Comparison of ENCODE assay signal across 17 cellular contexts in the genomic region with DNA sequence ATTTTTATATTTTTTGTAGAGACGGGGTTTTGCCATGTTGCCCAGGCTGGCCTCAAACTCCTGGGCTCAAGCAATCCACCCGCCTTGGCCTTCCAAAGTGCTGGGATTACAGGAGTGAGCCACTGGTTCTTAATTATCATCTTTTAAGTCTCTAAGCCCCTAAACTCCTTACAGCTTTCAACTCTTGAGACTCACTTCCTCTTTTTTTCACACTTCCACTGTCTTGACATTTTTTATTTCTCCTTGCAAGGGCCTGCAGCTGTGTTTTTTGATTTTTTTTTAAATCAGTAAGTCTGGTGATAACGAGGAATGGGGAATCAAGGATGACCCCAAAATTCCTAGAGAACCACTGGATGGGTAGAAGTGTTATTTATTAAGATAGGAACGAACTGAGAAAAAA.
DNase-seq lines count a peak whose midpoint lies in the region; ATAC-seq and FAIRE-seq lines count a peak whose summit lies in the region.
"Had no signal": no experiment of that assay in that cellular context is flagged by ENCODE, and none has a peak within 500 bp of the region (broad histone marks: within the 10 kb centered on the region; RNA-seq: fewer than 3 reads in every experiment).

No MANE protein-coding gene starts in this region.

- H3K9me3 Mint-ChIP-seq in dendritic cell treated with granulocyte-macrophage colony-stimulating factor and Interleukin-4, amounts not matched to agents 40 ng/mL and 50 ng/mL, for 4 days, result peaks cover 31% of the 10 kb centered on the region

- no peak for FAIRE-seq in RCC 7860 (lab: Jason Lieb, UNC)

- H3K27ac Mint-ChIP-seq in dendritic cell treated with granulocyte-macrophage colony-stimulating factor and Interleukin-4, amounts not matched to agents 40 ng/mL and 50 ng/mL, for 4 days, result peak overlapping the region; percentile 69
- H3K27ac Mint-ChIP-seq: activated T-helper 17 cell treated with anti-CD3 and anti-CD28 coated beads, Interleukin-2, amount 50 U/mL, for 72 hours had no signal

- ATAC-seq in GM21390 (IDR thresholded peaks at IDR 0.05; ENCODE audit: unreplicated experiment) (peak; percentile 35), GM19324 (IDR thresholded peaks at IDR 0.05; ENCODE audit: low FRiP score, unreplicated experiment) (no peak)
- ATAC-seq: activated T-helper 17 cell treated with anti-CD3 and anti-CD28 coated beads, Interleukin-2, amount 50 U/mL, for 72 hours; right cardiac atrium had no signal

- no peaks in the 10 kb centered on the region for H3K27me3 Mint-ChIP-seq in dendritic cell treated with granulocyte-macrophage colony-stimulating factor and Interleukin-4, amounts not matched to agents 40 ng/mL and 50 ng/mL, for 4 days
- H3K27me3 Mint-ChIP-seq: activated T-helper 17 cell treated with anti-CD3 and anti-CD28 coated beads, Interleukin-2, amount 50 U/mL, for 72 hours had no signal

- intact Hi-C loops in dendritic cell treated with granulocyte-macrophage colony-stimulating factor and Interleukin-4, amounts not matched to agents 40 ng/mL and 50 ng/mL, for 4 days (cut with micrococcal nuclease), result no loop called here

- H3K4me3 Mint-ChIP-seq in dendritic cell treated with granulocyte-macrophage colony-stimulating factor and Interleukin-4, amounts not matched to agents 40 ng/mL and 50 ng/mL, for 4 days, result peak overlapping the region; percentile 23
- H3K4me3 Mint-ChIP-seq: activated T-helper 17 cell treated with anti-CD3 and anti-CD28 coated beads, Interleukin-2, amount 50 U/mL, for 72 hours had no signal

- H3K4me1 Mint-ChIP-seq in dendritic cell treated with granulocyte-macrophage colony-stimulating factor and Interleukin-4, amounts not matched to agents 40 ng/mL and 50 ng/mL, for 4 days (ENCODE audit: low read depth), result peaks cover 40% of the 10 kb centered on the region
- H3K4me1 Mint-ChIP-seq: activated T-helper 17 cell treated with anti-CD3 and anti-CD28 coated beads, Interleukin-2, amount 50 U/mL, for 72 hours had no signal

- peaks cover 20% of the 10 kb centered on the region for H3K36me3 Mint-ChIP-seq in dendritic cell treated with granulocyte-macrophage colony-stimulating factor and Interleukin-4, amounts not matched to agents 40 ng/mL and 50 ng/mL, for 4 days (ENCODE audit: low read depth)

- DNase-seq in GDM1 (lab: John Stamatoyannopoulos, UW) (peak; percentile 29), NOMO-1 treated with DMSO at 0.1 percent for 48 hours (lab: John Stamatoyannopoulos, UW; ENCODE audit: unreplicated experiment) (peak; percentile 86), D341Med (ENCODE audit: low spot score) (no peak), RCC 7860 (ENCODE audit: low spot score) (no peak)
- DNase-seq in activated T-cell treated with anti-CD3 and anti-CD28 coated beads, Interleukin-2, amount 50 U/mL, for 48 hours, result no peak
- DNase-seq: activated CD8-positive, alpha-beta memory T cell treated with anti-CD3 and anti-CD28 coated beads for 24 hours; adrenal gland; hippocampal formation; NCI-H1930; NCI-H510A; Peyer's patch; right cardiac atrium; uterus had no signal

Comparison
In these comparisons a context has a peak if more than half of its experiments do, and no peak if none do; other contexts are left out.
1. DNase-seq: peak in GDM1 (single experiment) and NOMO-1 treated with DMSO at 0.1 percent for 48 hours (single experiment); none in D341Med (single experiment), RCC 7860 (single experiment) and activated T-cell treated with anti-CD3 and anti-CD28 coated beads, Interleukin-2, amount 50 U/mL, for 48 hours (0 of 2).